In the genomic region with DNA sequence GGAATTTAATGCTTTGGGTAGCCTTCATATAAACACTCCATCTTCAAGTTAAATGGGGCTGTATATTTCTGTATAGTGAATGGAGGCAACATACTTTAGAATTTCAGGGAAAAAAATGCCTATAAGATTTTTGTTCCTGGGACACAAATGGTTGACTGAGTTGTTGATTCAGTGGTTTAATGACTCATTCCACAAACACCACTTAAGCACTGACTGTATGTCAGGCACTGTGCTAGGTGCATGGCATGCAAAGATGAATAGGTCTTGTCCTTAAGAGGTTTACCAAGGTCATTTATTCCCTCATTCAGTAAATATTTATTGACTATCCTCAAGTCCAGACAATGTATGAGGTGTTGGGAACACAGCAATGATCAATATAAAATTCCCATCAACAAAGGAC, we compare ENCODE assay signal across 20 cellular contexts.
"Had no signal": no experiment of that assay in that cellular context is flagged by ENCODE, and none has a peak within 500 bp of the region (broad histone marks: within the 10 kb centered on the region; RNA-seq: fewer than 3 reads in every experiment).

No MANE protein-coding gene starts in this region.

- H3K27ac ChIP-seq: adrenal gland, ascending aorta, colonic mucosa, epithelial cell of prostate, left ventricle myocardium inferior, ovary, psoas muscle, upper lobe of right lung had no signal

- H3K36me3 ChIP-seq: adrenal gland, ascending aorta, colonic mucosa, left ventricle myocardium inferior, ovary, upper lobe of right lung had no signal

- H3K9me3 ChIP-seq: adrenal gland, ascending aorta, colonic mucosa, left ventricle myocardium inferior, ovary, psoas muscle, upper lobe of right lung had no signal

- H3K4me3 ChIP-seq: adrenal gland, ascending aorta, colonic mucosa, left ventricle myocardium inferior, ovary, psoas muscle, upper lobe of right lung had no signal

- H3K4me1 ChIP-seq: adrenal gland, ascending aorta, colonic mucosa, left ventricle myocardium inferior, psoas muscle, upper lobe of right lung had no signal

- DNase-seq: activated CD4-positive, alpha-beta T cell treated with anti-CD3 and anti-CD28 coated beads, Interleukin-2, amount 10 ng/mL, durations not matched to agents 24 days and 14 days; activated CD8-positive, alpha-beta memory T cell treated with anti-CD3 and anti-CD28 coated beads, Interleukin-2, amount 10 ng/mL, durations not matched to agents 7 days and 5 days; activated CD8-positive, alpha-beta T cell treated with anti-CD3 and anti-CD28 coated beads for 36 hours; activated naive CD4-positive, alpha-beta T cell; activated T-cell treated with anti-CD3 and anti-CD28 coated beads for 4 hours; adrenal gland; colonic mucosa; endodermal cell; left ventricle myocardium inferior; ovary; psoas muscle; right cardiac atrium; stimulated activated CD4-positive, alpha-beta T cell treated with anti-CD3 and anti-CD28 coated beads, Interleukin-12 subunit alpha, Interleukin-12 subunit beta, amount 100 ng/mL, for 4 hours; stimulated activated CD4-positive, alpha-beta T cell treated with anti-CD3 and anti-CD28 coated beads, Interleukin-4, amount 100 ng/mL, for 4 hours; stimulated activated naive CD8-positive, alpha-beta T cell treated with anti-CD3 and anti-CD28 coated beads, Interleukin-15, Interleukin-2, amounts not matched to agents 100 U/mL and 50 U/mL, for 24 hours; T1000; upper lobe of right lung had no signal

- ATAC-seq: activated CD8-positive, alpha-beta memory T cell treated with anti-CD3 and anti-CD28 coated beads, Interleukin-2, amount 10 ng/mL, durations not matched to agents 7 days and 5 days; activated CD8-positive, alpha-beta T cell treated with anti-CD3 and anti-CD28 coated beads for 36 hours; natural killer cell treated with Interleukin-12 subunit alpha and Interleukin-12 subunit beta and Interleukin-15 and Interleukin-18, amount 100 ng/mL, for 72 hours; psoas muscle; right cardiac atrium; stimulated activated naive CD8-positive, alpha-beta T cell treated with anti-CD3 and anti-CD28 coated beads, Interleukin-15, Interleukin-2, amounts not matched to agents 100 U/mL and 50 U/mL, for 24 hours; upper lobe of right lung had no signal
